Comparison of ENCODE assay signal across 26 cellular contexts in the genomic region with DNA sequence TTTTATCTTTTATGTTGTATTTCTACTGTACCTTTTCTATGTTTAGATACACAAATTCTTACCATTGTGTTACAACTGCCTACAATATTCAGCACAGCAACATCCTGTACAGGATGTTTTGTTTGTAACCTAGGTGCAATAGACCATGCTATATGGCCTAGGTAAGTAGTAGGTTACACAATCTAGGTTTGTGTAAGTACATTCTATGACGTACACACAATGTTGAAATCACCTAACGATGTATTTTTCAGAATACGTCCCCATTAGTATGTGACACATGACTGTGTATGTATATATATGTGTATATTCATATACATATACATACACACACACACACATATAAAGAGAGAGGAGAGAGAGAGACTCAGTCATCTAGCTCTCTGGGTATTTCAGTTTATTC.
DNase-seq lines count a peak whose midpoint lies in the region; ATAC-seq, FAIRE-seq and TF ChIP-seq lines count a peak whose summit lies in the region.
"Had no signal": no experiment of that assay in that cellular context is flagged by ENCODE, and none has a peak within 500 bp of the region (broad histone marks: within the 10 kb centered on the region; RNA-seq: fewer than 3 reads in every experiment).

No MANE protein-coding gene starts in this region.

- TF ChIP-seq CTCF in DOHH2 (IDR thresholded peaks at IDR 0.05; ENCODE audit: low read depth, low read length, poor library complexity, severe bottlenecking) (no peak), bronchial epithelial cell (IDR thresholded peaks at IDR 0.05; ENCODE audit: insufficient read depth, low read length, severe bottlenecking) (no peak)

- H3K4me1 ChIP-seq in DOHH2 (ENCODE audit: control insufficient read depth, low read length) = peaks cover 50% of the 10 kb centered on the region
- H3K4me1 ChIP-seq: A549, BE2C, HAP-1 had no signal

- H4K20me1 ChIP-seq in DOHH2 (ENCODE audit: control insufficient read depth, insufficient read depth, low read depth, low read length) = no peaks in the 10 kb centered on the region
- H4K20me1 ChIP-seq: BLaER1 treated with 17β-estradiol and CSF1 and Interleukin-3, amounts not matched to agents 10 nM and 100 nM had no signal

- H3K9me2 ChIP-seq in DOHH2 (replicated peaks; ENCODE audit: control insufficient read depth, low read length) = no peaks in the 10 kb centered on the region

- no peaks in the 10 kb centered on the region for H3K79me2 ChIP-seq in DOHH2 (ENCODE audit: control insufficient read depth, low read length)

- H3K4me3 ChIP-seq in DOHH2 (ENCODE audit: low read length) (no peak overlapping the region), bronchial epithelial cell (ENCODE audit: low read depth, low read length) (no peak overlapping the region)
- H3K4me3 ChIP-seq: A549; BLaER1 treated with 17β-estradiol and CSF1 and Interleukin-3, amounts not matched to agents 10 nM and 100 nM; GM12878; HAP-1 had no signal

- no peak for FAIRE-seq in bronchial epithelial cell (lab: Jason Lieb, UNC)
- FAIRE-seq: A549, D721Med, GM12878, GM18507, H54 had no signal

- peak overlapping the region; percentile 9; the same call in 1 of the 2 replicates for H3K4me2 ChIP-seq in DOHH2 (ENCODE audit: low read length)
- H3K4me2 ChIP-seq: A549; BLaER1 treated with 17β-estradiol and CSF1 and Interleukin-3, amounts not matched to agents 10 nM and 100 nM had no signal

- no peak overlapping the region for H3K27ac ChIP-seq in DOHH2 (ENCODE audit: low read depth, low read length)
- H3K27ac ChIP-seq: A549; BLaER1 treated with 17β-estradiol and CSF1 and Interleukin-3, amounts not matched to agents 10 nM and 100 nM had no signal

- ATAC-seq in GM18907 (IDR thresholded peaks at IDR 0.05; ENCODE audit: unreplicated experiment) = no peak
- ATAC-seq: A549, GM12878 had no signal

- DNase-seq in NCI-H510A treated with DMSO at 0.1 percent for 48 hours (lab: John Stamatoyannopoulos, UW) (peak; percentile 51), NCI-H510A (lab: John Stamatoyannopoulos, UW) (no peak), DMS53 (lab: John Stamatoyannopoulos, UW) (peak; percentile 53), bronchial epithelial cell (ENCODE audit: low read depth) (peak; percentile 18), NOMO-1 treated with DMSO at 0.1 percent for 48 hours (lab: John Stamatoyannopoulos, UW; ENCODE audit: unreplicated experiment) (no peak)
- DNase-seq: 8988T; ACHN; AML-193; BE2C; CD4-positive, alpha-beta T cell; CD8-positive, alpha-beta memory T cell; DMS 273 treated with DMSO at 0.1 percent for 48 hours; DND-41; EL; GDM1; GOT3; HFFc6 had no signal

- H3K9me3 ChIP-seq in DOHH2 (ENCODE audit: control insufficient read depth, insufficient read depth, low read length) = no peaks in the 10 kb centered on the region
- H3K9me3 ChIP-seq: A549; BE2C; BLaER1 treated with 17β-estradiol and CSF1 and Interleukin-3, amounts not matched to agents 10 nM and 100 nM; HAP-1 had no signal

- H3K36me3 ChIP-seq in DOHH2 (ENCODE audit: control insufficient read depth, low read length) = no peaks in the 10 kb centered on the region
- H3K36me3 ChIP-seq in bronchial epithelial cell (ENCODE audit: control insufficient read depth, insufficient read depth, low read length) = no peaks in the 10 kb centered on the region
- H3K36me3 ChIP-seq: BE2C; BLaER1 treated with 17β-estradiol and CSF1 and Interleukin-3, amounts not matched to agents 10 nM and 100 nM; HAP-1 had no signal

- no peaks in the 10 kb centered on the region for H3F3A ChIP-seq in DOHH2 (ENCODE audit: control insufficient read depth, insufficient read depth)

- H3K27me3 ChIP-seq in DOHH2 (ENCODE audit: control insufficient read depth, low read length) (no peaks in the 10 kb centered on the region), bronchial epithelial cell (ENCODE audit: control insufficient read depth, insufficient read depth, low read length) (no peaks in the 10 kb centered on the region)
- H3K27me3 ChIP-seq: BE2C; BLaER1 treated with 17β-estradiol and CSF1 and Interleukin-3, amounts not matched to agents 10 nM and 100 nM had no signal

Comparison
In these comparisons a context has a peak if more than half of its experiments do, and no peak if none do; other contexts are left out.
1. DNase-seq: peak in NCI-H510A treated with DMSO at 0.1 percent for 48 hours (single experiment), DMS53 (single experiment) and bronchial epithelial cell (single experiment); none in NCI-H510A (single experiment) and NOMO-1 treated with DMSO at 0.1 percent for 48 hours (single experiment).